8 cellular contexts compared by ENCODE assay signal in the genomic region with DNA sequence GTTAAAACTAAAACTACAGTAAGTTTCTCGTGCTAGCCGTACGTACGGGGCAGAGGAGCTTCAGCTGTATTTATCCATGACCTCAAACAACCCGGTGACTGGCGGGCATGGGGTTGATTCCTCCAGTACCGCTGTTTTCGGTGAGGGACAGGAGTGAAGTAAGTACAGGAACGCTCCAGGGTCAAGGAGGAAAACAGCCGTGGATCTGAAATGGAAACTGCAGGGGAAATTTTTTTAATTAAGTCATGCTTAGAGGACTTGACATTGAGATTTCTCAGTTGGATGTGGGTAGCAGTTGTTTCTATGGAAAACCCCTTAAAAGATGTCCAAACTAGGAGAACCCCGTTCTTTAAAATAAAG. TPM values are rescaled to one million over a fixed set of nuclear protein-coding genes. Genes with fewer than 3 reads are reported as not detected.
A peak's percentile ranks its signal among the peaks of the same experiment; 100 is the strongest.
DNase-seq lines count a peak whose midpoint lies in the region; ATAC-seq and TF ChIP-seq lines count a peak whose summit lies in the region.

No MANE protein-coding gene starts in this region.

- DNase-seq in activated T-cell treated with anti-CD3 and anti-CD28 coated beads, Interleukin-2, amount 50 U/mL, for 1 hour = peak; percentile 28
- DNase-seq in activated T-cell treated with anti-CD3 and anti-CD28 coated beads for 4 hours (no peak), foreskin fibroblast (peak in 1 of 2 donors; percentile 38), psoas muscle (no peak)

- WGBS in psoas muscle, 3 donors = 0 to 1% (median 1%) methylated on average over 11 of the region's 11 CpGs

- no peak for TF ChIP-seq CTCF in VCaP (conservative IDR thresholded peaks at IDR 0.05)
- no peak for TF ChIP-seq CTCF in foreskin fibroblast (IDR thresholded peaks at IDR 0.05; ENCODE audit: low read depth, low read length)
- TF ChIP-seq CTCF in psoas muscle (IDR thresholded peaks at IDR 0.05) = no peak

- no peaks in the 10 kb centered on the region for H3K9me3 ChIP-seq in psoas muscle

- no peaks in the 10 kb centered on the region for H3K27me3 ChIP-seq in psoas muscle (ENCODE audit: insufficient read depth in 3 of 3, low read length in 2 of 3)

- H3K4me3 ChIP-seq in foreskin fibroblast (ENCODE audit: low read depth in 1 of 2, low read length in 2 of 2) (peak overlapping the region; percentile 63 to 96), psoas muscle (peak overlapping the region; percentile 95)

- peaks cover 51% of the 10 kb centered on the region for H3K4me1 ChIP-seq in psoas muscle

- peaks cover 0 to 4% of the 10 kb centered on the region in 2 donors for H3K36me3 ChIP-seq in psoas muscle (ENCODE audit: insufficient read depth in 1 of 2, low read depth in 1 of 2)

- intact Hi-C loops in psoas muscle (cut with DNase I) = no loop called here

- H3K27ac ChIP-seq in VCaP (peak overlapping the region; percentile 77), psoas muscle (peak overlapping the region; percentile 94)

- ATAC-seq in psoas muscle = peak in 3 of 4 donors; percentile 47 to 67 (median 55)
- ATAC-seq in HG02840 (IDR thresholded peaks at IDR 0.05; ENCODE audit: low FRiP score, unreplicated experiment) = no peak
- ATAC-seq in HG03354 (IDR thresholded peaks at IDR 0.05; ENCODE audit: poor library complexity, severe bottlenecking, unreplicated experiment) = no peak
- ATAC-seq in HG03439 (IDR thresholded peaks at IDR 0.05; ENCODE audit: unreplicated experiment) = no peak

RNA-seq across cellular contexts. Expression of a gene that starts 1.2 kb away (rescaled TPM):
- total RNA-seq in psoas muscle = 100 to 1,000 TPM in 3 of 4 donors, 10 to 100 TPM in 1; 91.4 to 145 (median 115) TPM
- 100 to 1,000 TPM in 2 of 3 donors, 10 to 100 TPM in 1; 49.0 to 239 (median 111) TPM for polyA plus RNA-seq in psoas muscle

Comparison
In these comparisons a context has a peak if more than half of its experiments do, and no peak if none do; other contexts are left out.
1. ATAC-seq: peak in psoas muscle (3 of 4); none in HG02840 (single experiment), HG03354 (single experiment) and HG03439 (single experiment).